1 cellular context compared by ENCODE assay signal in the genomic region with DNA sequence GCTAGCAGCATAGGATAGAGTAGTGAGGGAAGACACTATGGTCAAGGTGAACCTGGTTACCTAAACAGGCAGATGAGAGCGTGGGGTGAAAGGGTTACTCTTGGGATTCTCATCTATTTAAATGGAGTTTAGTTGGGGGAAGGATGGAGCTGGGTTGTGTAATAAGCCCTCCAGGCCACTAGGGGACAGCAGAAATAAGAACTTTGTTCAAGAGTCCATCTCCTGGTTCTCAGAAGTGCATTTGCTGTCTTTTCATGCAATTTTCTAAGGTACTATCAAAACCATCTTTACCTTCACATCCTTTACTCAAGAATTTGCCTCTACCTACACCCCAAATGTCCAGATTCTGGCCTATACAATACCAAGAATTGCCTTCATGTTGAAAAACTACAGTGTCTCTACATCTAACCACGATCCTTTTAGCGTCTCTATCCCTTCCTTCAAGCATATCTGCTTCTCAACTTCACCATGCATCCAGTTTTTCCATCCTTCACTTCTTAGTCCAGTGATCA.
TF ChIP-seq lines count a peak whose summit lies in the region.

No MANE protein-coding gene starts in this region.

TF ChIP-seq in HCT116, 20 proteins besides CTCF, POLR2A, EP300 and RAD21:
- TF ChIP-seq SIN3A (IDR thresholded peaks at IDR 0.05; ENCODE audit: low read depth) (no peak), REST (IDR thresholded peaks at IDR 0.05; ENCODE audit: low read depth) (no peak), CBX3 (IDR thresholded peaks at IDR 0.05; ENCODE audit: low read depth) (peak; percentile 60)
